ENCODE assay signal across 9 cellular contexts in genomic region chr2:6826081-6826913, GRCh38.
DNase-seq lines count a peak whose midpoint lies in the region; ATAC-seq and TF ChIP-seq lines count a peak whose summit lies in the region.
"Had no signal": no experiment of that assay in that cellular context is flagged by ENCODE, and none has a peak within 500 bp of the region (broad histone marks: within the 10 kb centered on the region; RNA-seq: fewer than 3 reads in every experiment).

No MANE protein-coding gene starts in this region.

- H3K36me3 Mint-ChIP-seq in activated naive CD4-positive, alpha-beta T cell treated with anti-CD3 and anti-CD28 coated beads, Interleukin-2, amount 10 ng/mL, durations not matched to agents 7 days and 5 days, result peaks cover 11% of the 10 kb centered on the region

- peak; percentile 92 for ATAC-seq in GM19452 (IDR thresholded peaks at IDR 0.05; ENCODE audit: unreplicated experiment)
- ATAC-seq in HG03457 (IDR thresholded peaks at IDR 0.05; ENCODE audit: unreplicated experiment), result peak; percentile 95

- peak; percentile 18; the same call in 1 of the 2 replicates for TF ChIP-seq CTCF in RWPE1 (conservative IDR thresholded peaks at IDR 0.05; ENCODE audit: low read depth)

- peaks cover 9% of the 10 kb centered on the region for H3K27me3 Mint-ChIP-seq in activated naive CD4-positive, alpha-beta T cell treated with anti-CD3 and anti-CD28 coated beads, Interleukin-2, amount 10 ng/mL, durations not matched to agents 7 days and 5 days
- H3K27me3 Mint-ChIP-seq: dendritic cell treated with granulocyte-macrophage colony-stimulating factor and Interleukin-4, amounts not matched to agents 40 ng/mL and 50 ng/mL, for 4 days had no signal

- CTCF ChIA-PET in RWPE1 (lab: Yijun Ruan, JAX), result interaction anchor here (0.7 kb wide), 1 partner anchor 40 kb away, joined by 4 read pairs; the partner anchor contains the start of gene CMPK2
- CTCF ChIA-PET in activated naive CD4-positive, alpha-beta T cell treated with anti-CD3 and anti-CD28 coated beads, Interleukin-2, amount 10 ng/mL, durations not matched to agents 7 days and 5 days (lab: Charles Lee), result interaction anchor here (0.7 to 2.9 kb wide), 14 partner anchors 9 to 380 kb away, joined by 3 to 25 read pairs (median 4); partner anchors contain the start of genes CMPK2 and RSAD2

- no peak overlapping the region for H3K27ac ChIP-seq in RWPE1

- DNase-seq in DMS53 (lab: John Stamatoyannopoulos, UW), result peak; percentile 76
- peak; percentile 46 for DNase-seq in RWPE1 (ENCODE audit: low spot score)
- DNase-seq in activated naive CD4-positive, alpha-beta T cell treated with anti-CD3 and anti-CD28 coated beads, Interleukin-2, amount 10 ng/mL, durations not matched to agents 7 days and 5 days, result peak; percentile 73
- DNase-seq in iPS-NIHi11 (ENCODE audit: low spot score), result peak; percentile 62
- peak; percentile 3 to 20 (median 13) for DNase-seq in stimulated activated CD4-positive, alpha-beta T cell treated with anti-CD3 and anti-CD28 coated beads, TNF-alpha, amount 100 ng/mL, for 1 hour (ENCODE audit: low read depth in 3 of 3, low spot score in 1 of 3)
- DNase-seq in NCI-H2227 treated with DMSO at 0.1 percent for 48 hours (lab: John Stamatoyannopoulos, UW), result no peak

- peaks cover 13% of the 10 kb centered on the region for H3K9me3 Mint-ChIP-seq in activated naive CD4-positive, alpha-beta T cell treated with anti-CD3 and anti-CD28 coated beads, Interleukin-2, amount 10 ng/mL, durations not matched to agents 7 days and 5 days

- H3K4me3 Mint-ChIP-seq in activated naive CD4-positive, alpha-beta T cell treated with anti-CD3 and anti-CD28 coated beads, Interleukin-2, amount 10 ng/mL, durations not matched to agents 7 days and 5 days, result no peak overlapping the region
- H3K4me3 Mint-ChIP-seq: dendritic cell treated with granulocyte-macrophage colony-stimulating factor and Interleukin-4, amounts not matched to agents 40 ng/mL and 50 ng/mL, for 4 days had no signal

- H3K4me1 Mint-ChIP-seq in activated naive CD4-positive, alpha-beta T cell treated with anti-CD3 and anti-CD28 coated beads, Interleukin-2, amount 10 ng/mL, durations not matched to agents 7 days and 5 days, result peaks cover 12% of the 10 kb centered on the region

- POLR2A ChIA-PET in RWPE1 (lab: Yijun Ruan, JAX; ENCODE audit: low non-redundant PET), result no interaction called here

- no peak overlapping the region for H3K27ac Mint-ChIP-seq in activated naive CD4-positive, alpha-beta T cell treated with anti-CD3 and anti-CD28 coated beads, Interleukin-2, amount 10 ng/mL, durations not matched to agents 7 days and 5 days
- H3K27ac Mint-ChIP-seq: dendritic cell treated with granulocyte-macrophage colony-stimulating factor and Interleukin-4, amounts not matched to agents 40 ng/mL and 50 ng/mL, for 4 days had no signal
